10 cellular contexts compared by ENCODE assay signal in genomic region chr15:65044724-65045481, GRCh38. TPM values are rescaled to one million over a fixed set of nuclear protein-coding genes. Genes with fewer than 3 reads are reported as not detected.
DNase-seq lines count a peak whose midpoint lies in the region; ATAC-seq and TF ChIP-seq lines count a peak whose summit lies in the region.
"Had no signal": no experiment of that assay in that cellular context is flagged by ENCODE, and none has a peak within 500 bp of the region (broad histone marks: within the 10 kb centered on the region; RNA-seq: fewer than 3 reads in every experiment).

SLC51B (plus strand) TSS chr15:65045387; CDS start chr15:65050005, 4,618 bp downstream.

- H3K27me3 ChIP-seq in body of pancreas (no peaks in the 10 kb centered on the region), skeletal muscle tissue (ENCODE audit: control insufficient read depth in 3 of 3, insufficient read depth in 3 of 3, low read length in 3 of 3) (no peaks in the 10 kb centered on the region)

- 51 to 59% methylated on average over 7 of the region's 7 CpGs for WGBS in body of pancreas, 2 donors

- intact Hi-C loops in body of pancreas (cut with DNase I), result no loop called here

- H3K27ac ChIP-seq in body of pancreas (peak within 1 kb of the TSS in 2 of 4 donors; percentile 19 to 26), skeletal muscle tissue (ENCODE audit: low read depth, low read length) (peak within 1 kb of the TSS; percentile 11)

- DNase-seq in NCI-H748 (lab: John Stamatoyannopoulos, UW; ENCODE audit: unreplicated experiment) (peak; percentile 62), NCI-H748 treated with DMSO at 0.1 percent for 48 hours (lab: John Stamatoyannopoulos, UW) (no peak), body of pancreas (peak in 1 of 4 donors; percentile 43), left lobe of liver (ENCODE audit: low spot score) (peak; percentile 84), AG08395 (ENCODE audit: low spot score) (no peak)
- DNase-seq: posterior cingulate gyrus had no signal

- H3K9me3 ChIP-seq in body of pancreas, result no peaks in the 10 kb centered on the region
- H3K9me3 ChIP-seq in skeletal muscle tissue (ENCODE audit: control insufficient read depth in 3 of 3, low read length in 3 of 3), result no peaks in the 10 kb centered on the region

- ATAC-seq in body of pancreas (peak; percentile 25), left lobe of liver (peak; percentile 94), GM21717 (IDR thresholded peaks at IDR 0.05; ENCODE audit: unreplicated experiment) (no peak), HG03460 (IDR thresholded peaks at IDR 0.05; ENCODE audit: unreplicated experiment) (no peak)

- H3K36me3 ChIP-seq in body of pancreas (replicated peaks in 1 of 2; ENCODE audit: insufficient read depth in 1 of 2, low read depth in 2 of 2) (no peaks in the 10 kb centered on the region), skeletal muscle tissue (ENCODE audit: control insufficient read depth in 3 of 3, insufficient read depth in 3 of 3, low read length in 3 of 3) (no peaks in the 10 kb centered on the region)

- H3K4me1 ChIP-seq in body of pancreas (peaks cover 23% of the 10 kb centered on the region), skeletal muscle tissue (ENCODE audit: control insufficient read depth in 3 of 3, insufficient read depth in 3 of 3, low read length in 3 of 3) (peaks cover 19 to 24% (median 22%) of the 10 kb centered on the region in 3 donors)

- TF ChIP-seq CTCF in body of pancreas (IDR thresholded peaks at IDR 0.05), result no peak

- TF ChIP-seq POLR2A in body of pancreas (IDR thresholded peaks at IDR 0.05), result no peak

- H3K9ac ChIP-seq in skeletal muscle tissue (ENCODE audit: low read depth in 1 of 3, low read length in 3 of 3), result no peak within 1 kb of the TSS

- H3K4me3 ChIP-seq in body of pancreas (no peak within 1 kb of the TSS), skeletal muscle tissue (ENCODE audit: low read length in 3 of 3) (no peak within 1 kb of the TSS)

RNA-seq across cellular contexts. Expression of gene SLC51B, which starts in this region (rescaled TPM):
- total RNA-seq in body of pancreas, result not detected
- 0.75 TPM for total RNA-seq in left lobe of liver
- 0.52 TPM for total RNA-seq in skeletal muscle tissue
- total RNA-seq: activated CD8-positive, alpha-beta memory T cell treated with anti-CD3 and anti-CD28 coated beads for 36 hours had no signal

Comparison
In these comparisons a context has a peak if more than half of its experiments do, and no peak if none do; other contexts are left out.
1. Peak in ATAC-seq in body of pancreas; RNA of the gene not detected or under 1 TPM.
2. Peak in DNase-seq and ATAC-seq in left lobe of liver; RNA of the gene not detected or under 1 TPM.